ENCODE assay signal across 10 cellular contexts in the genomic region with DNA sequence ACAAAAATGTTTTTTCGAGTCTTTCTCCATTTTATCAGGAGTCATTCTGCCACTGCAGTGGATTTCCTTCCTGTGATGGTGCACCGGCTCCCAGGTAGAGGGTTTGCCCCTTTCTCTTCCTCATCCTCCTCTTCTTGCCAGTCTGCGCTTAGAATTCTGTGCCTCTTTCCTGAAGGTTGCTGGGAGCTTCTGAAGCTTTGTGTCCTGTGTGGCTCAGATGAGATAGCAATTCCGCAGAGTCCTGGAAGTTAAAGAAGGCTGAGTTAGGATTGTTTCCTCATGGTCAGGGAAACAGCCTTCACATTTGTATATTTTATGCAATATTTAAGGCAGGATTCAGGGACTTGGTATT. TPM values are rescaled to one million over a fixed set of nuclear protein-coding genes. Genes with fewer than 3 reads are reported as not detected.
A peak's percentile ranks its signal among the peaks of the same experiment; 100 is the strongest.
DNase-seq lines count a peak whose midpoint lies in the region; ATAC-seq and TF ChIP-seq lines count a peak whose summit lies in the region.
"Had no signal": no experiment of that assay in that cellular context is flagged by ENCODE, and none has a peak within 500 bp of the region (broad histone marks: within the 10 kb centered on the region; RNA-seq: fewer than 3 reads in every experiment).

No MANE protein-coding gene starts in this region.

- H3K27me3 ChIP-seq in CD4-positive, alpha-beta T cell (ENCODE audit: control insufficient read depth, insufficient read depth, low read length), result peaks cover 3% of the 10 kb centered on the region

- CTCF ChIA-PET in CD4-positive, alpha-beta T cell (lab: Charles Lee), result no interaction called here

- POLR2A ChIA-PET in CD4-positive, alpha-beta T cell (lab: Charles Lee), result interaction anchor here (0.7 kb wide), 1 partner anchor 360 kb away, joined by 4 read pairs; no protein-coding TSS in a partner anchor

- H3K4me3 Mint-ChIP-seq in natural killer cell, result peak overlapping the region; percentile 62
- no peak overlapping the region for H3K4me3 Mint-ChIP-seq in CD4-positive, alpha-beta T cell
- H3K4me3 Mint-ChIP-seq in activated T-cell treated with anti-CD3 and anti-CD28 coated beads, Interleukin-2, amount 50 U/mL, for 24 hours, result no peak overlapping the region

- ATAC-seq in Right ventricle myocardium inferior (peak; percentile 56), natural killer cell (no peak)
- no peak for ATAC-seq in CD4-positive, alpha-beta T cell (ENCODE audit: poor library complexity)

- H3K36me3 Mint-ChIP-seq in natural killer cell, result no peaks in the 10 kb centered on the region
- H3K36me3 Mint-ChIP-seq in CD4-positive, alpha-beta T cell (ENCODE audit: low read depth), result no peaks in the 10 kb centered on the region
- no peaks in the 10 kb centered on the region for H3K36me3 Mint-ChIP-seq in activated T-cell treated with anti-CD3 and anti-CD28 coated beads, Interleukin-2, amount 50 U/mL, for 24 hours (ENCODE audit: low read depth)

- H3K9me3 Mint-ChIP-seq in natural killer cell, result no peaks in the 10 kb centered on the region
- no peaks in the 10 kb centered on the region for H3K9me3 Mint-ChIP-seq in CD4-positive, alpha-beta T cell
- no peaks in the 10 kb centered on the region for H3K9me3 Mint-ChIP-seq in activated T-cell treated with anti-CD3 and anti-CD28 coated beads, Interleukin-2, amount 50 U/mL, for 24 hours

- intact Hi-C loops in Right ventricle myocardium inferior (cut with DNase I) (loop anchor here (2.0 to 10.0 kb wide), 2 partner anchors 61 to 251 kb away; no protein-coding TSS in a partner anchor), cardiac septum (cut with DNase I) (loop anchor here (5.0 kb wide), 1 partner anchor 63 kb away; no protein-coding TSS in a partner anchor), natural killer cell (cut with micrococcal nuclease) (loop anchor here (1.0 kb wide), 1 partner anchor 62 kb away; no protein-coding TSS in a partner anchor)
- intact Hi-C loops in CD4-positive, alpha-beta T cell (cut with DNase I, micrococcal nuclease), result no loop called here

- H3K4me1 Mint-ChIP-seq in natural killer cell, result peaks cover 46 to 47% of the 10 kb centered on the region in 2 donors
- peaks cover 13% of the 10 kb centered on the region for H3K4me1 Mint-ChIP-seq in CD4-positive, alpha-beta T cell (ENCODE audit: low read depth)
- H3K4me1 Mint-ChIP-seq in activated T-cell treated with anti-CD3 and anti-CD28 coated beads, Interleukin-2, amount 50 U/mL, for 24 hours (ENCODE audit: low read depth), result peaks cover 21% of the 10 kb centered on the region

- peak overlapping the region; percentile 47 to 74 for H3K27ac Mint-ChIP-seq in natural killer cell
- H3K27ac Mint-ChIP-seq in CD4-positive, alpha-beta T cell, result no peak overlapping the region
- H3K27ac Mint-ChIP-seq in activated T-cell treated with anti-CD3 and anti-CD28 coated beads, Interleukin-2, amount 50 U/mL, for 24 hours, result no peak overlapping the region

- peaks cover 5 to 12% of the 10 kb centered on the region in 2 donors for H3K27me3 Mint-ChIP-seq in natural killer cell (ENCODE audit: low read depth in 2 of 2)
- peaks cover 13% of the 10 kb centered on the region for H3K27me3 Mint-ChIP-seq in CD4-positive, alpha-beta T cell
- peaks cover 33% of the 10 kb centered on the region for H3K27me3 Mint-ChIP-seq in activated T-cell treated with anti-CD3 and anti-CD28 coated beads, Interleukin-2, amount 50 U/mL, for 24 hours

- DNase-seq in Right ventricle myocardium inferior (ENCODE audit: missing footprints) (no peak), cardiac septum (ENCODE audit: low spot score) (no peak), epithelial cell of proximal tubule (ENCODE audit: low read depth) (no peak), natural killer cell (no peak), UCSD-AML1 (lab: John Stamatoyannopoulos, UW; ENCODE audit: unreplicated experiment) (no peak)
- no peak for DNase-seq in activated CD8-positive, alpha-beta memory T cell treated with anti-CD3 and anti-CD28 coated beads, Interleukin-2, amount 50 U/mL, for 48 hours
- DNase-seq in CD4-positive, alpha-beta T cell, result no peak
- no peak for DNase-seq in activated T-cell treated with anti-CD3 and anti-CD28 coated beads, Interleukin-2, amount 50 U/mL, for 24 hours
- DNase-seq: NCI-H1436 treated with DMSO at 0.1 percent for 48 hours had no signal

- no peak for TF ChIP-seq CTCF in epithelial cell of proximal tubule (conservative IDR thresholded peaks at IDR 0.05; ENCODE audit: low read depth, low read length)
- no peak for TF ChIP-seq CTCF in natural killer cell (IDR thresholded peaks at IDR 0.05)
- no peak for TF ChIP-seq CTCF in CD4-positive, alpha-beta T cell (IDR thresholded peaks at IDR 0.05)

- peak overlapping the region; percentile 42 for H3K4me3 ChIP-seq in epithelial cell of proximal tubule (ENCODE audit: low read depth, low read length)

- no peaks in the 10 kb centered on the region for H3K9me3 ChIP-seq in CD4-positive, alpha-beta T cell (ENCODE audit: control insufficient read depth, low read length)

- H3K27ac ChIP-seq in CD4-positive, alpha-beta T cell (ENCODE audit: low read depth, low read length), result no peak overlapping the region
- H3K27ac ChIP-seq: C4-2B had no signal

RNA-seq across cellular contexts. Expression of gene BCO2, which starts 0.3 kb away (rescaled TPM):
- total RNA-seq in Right ventricle myocardium inferior (155 TPM), cardiac septum (67.8 TPM), epithelial cell of proximal tubule (0.29 and 0.52 TPM in 2 replicates), natural killer cell (1 to 10 TPM; 3.9 to 7.2 (median 5.8) TPM)
- 1 to 10 TPM; 1.1 to 1.5 TPM for total RNA-seq in CD4-positive, alpha-beta T cell

RNA-seq across cellular contexts. Expression of gene TEX12, which starts 8.4 kb away (rescaled TPM):
- total RNA-seq in Right ventricle myocardium inferior, result 0.54 TPM
- 0.32 TPM for total RNA-seq in cardiac septum
- not detected in 2 replicates for total RNA-seq in epithelial cell of proximal tubule
- total RNA-seq in natural killer cell, result under 1 TPM; 0.45 to 0.82 (median 0.50) TPM
- total RNA-seq in CD4-positive, alpha-beta T cell, result under 1 TPM; 0.39 to 0.82 TPM

RNA-seq across cellular contexts. Expression of gene IL18, which starts 11.7 kb away (rescaled TPM):
- 1.8 TPM for total RNA-seq in Right ventricle myocardium inferior
- total RNA-seq in cardiac septum, result 0.70 TPM
- 31.3 and 48.5 TPM in 2 replicates for total RNA-seq in epithelial cell of proximal tubule
- total RNA-seq in natural killer cell, result 10 to 100 TPM in 2 of 3 donors, 1 to 10 TPM in 1; 9.3 to 13.8 (median 10.7) TPM
- under 1 TPM in 1 of 2 experiments, not detected in 1; 0.27 TPM for total RNA-seq in CD4-positive, alpha-beta T cell

RNA-seq across cellular contexts. Expression of gene PTS, which starts 50.7 kb away (rescaled TPM):
- total RNA-seq in Right ventricle myocardium inferior (31.4 TPM), cardiac septum (33.0 TPM), epithelial cell of proximal tubule (53.6 and 57.2 TPM in 2 replicates), natural killer cell (100 to 1,000 TPM in 1 of 3 donors, 10 to 100 TPM in 2; 86.7 to 106 (median 97.4) TPM)
- 10 to 100 TPM; 82.9 to 86.2 TPM for total RNA-seq in CD4-positive, alpha-beta T cell

Comparison
In these comparisons a context has a peak if more than half of its experiments do, and no peak if none do; other contexts are left out.
1. H3K27ac Mint-ChIP-seq: peak in natural killer cell (2 of 2); none in CD4-positive, alpha-beta T cell (single experiment) and activated T-cell treated with anti-CD3 and anti-CD28 coated beads, Interleukin-2, amount 50 U/mL, for 24 hours (single experiment).
2. intact Hi-C loops: an anchor here in Right ventricle myocardium inferior (2.0 to 10.0 kb wide), cardiac septum (5.0 kb wide) and natural killer cell (1.0 kb wide); none called in CD4-positive, alpha-beta T cell.